ENCODE assay signal across 10 cellular contexts in genomic region chr14:35932659-35933159, GRCh38.
DNase-seq lines count a peak whose midpoint lies in the region; ATAC-seq and TF ChIP-seq lines count a peak whose summit lies in the region.
"Had no signal": no experiment of that assay in that cellular context is flagged by ENCODE, and none has a peak within 500 bp of the region (broad histone marks: within the 10 kb centered on the region; RNA-seq: fewer than 3 reads in every experiment).

No MANE protein-coding gene starts in this region.

- no peak for TF ChIP-seq CTCF in CD4-positive, alpha-beta T cell (IDR thresholded peaks at IDR 0.05)
- TF ChIP-seq CTCF in heart left ventricle (IDR thresholded peaks at IDR 0.05): no peak

- peak overlapping the region; percentile 78 for H3K27ac Mint-ChIP-seq in CD4-positive, alpha-beta T cell
- H3K27ac Mint-ChIP-seq in activated naive CD8-positive, alpha-beta T cell treated with anti-CD3 and anti-CD28 coated beads, Interleukin-2, amount 50 U/mL, for 24 hours: peak overlapping the region; percentile 73

- no peak for TF ChIP-seq POLR2A in heart left ventricle (IDR thresholded peaks at IDR 0.05)

- no peaks in the 10 kb centered on the region for H3K36me3 ChIP-seq in heart left ventricle

- no peaks in the 10 kb centered on the region for H3K36me3 Mint-ChIP-seq in CD4-positive, alpha-beta T cell (ENCODE audit: low read depth)
- no peaks in the 10 kb centered on the region for H3K36me3 Mint-ChIP-seq in activated naive CD8-positive, alpha-beta T cell treated with anti-CD3 and anti-CD28 coated beads, Interleukin-2, amount 50 U/mL, for 24 hours (ENCODE audit: low read depth)

- peak in 4 of 10 experiments; percentile 2 to 14 (median 5) for DNase-seq in CD4-positive, alpha-beta T cell
- DNase-seq in NCI-H2029 (lab: John Stamatoyannopoulos, UW): peak; percentile 83
- peak; percentile 15 for DNase-seq in activated naive CD8-positive, alpha-beta T cell treated with anti-CD3 and anti-CD28 coated beads, Interleukin-2, amount 50 U/mL, for 24 hours
- no peak for DNase-seq in KBM-7
- DNase-seq in DMS79 (lab: John Stamatoyannopoulos, UW): no peak
- DNase-seq in COLO668 (lab: John Stamatoyannopoulos, UW; ENCODE audit: unreplicated experiment): no peak
- no peak for DNase-seq in heart left ventricle
- DNase-seq: OCI-M1 had no signal

- intact Hi-C loops in CD4-positive, alpha-beta T cell (cut with DNase I, micrococcal nuclease): no loop called here
- intact Hi-C loops in heart left ventricle (cut with DNase I): no loop called here

- 67 to 70% (median 69%) methylated on average over 13 of the region's 13 CpGs for WGBS in heart left ventricle, 4 donors

- CTCF ChIA-PET in CD4-positive, alpha-beta T cell (lab: Charles Lee): no interaction called here

- in situ Hi-C loops in KBM-7 (cut with MboI; ENCODE audit: low pct_unique_long_range_greater_than_20kb, low sequenced_read_pairs): no loop called here

- peak overlapping the region in 1 of 12 donors; percentile 10 for H3K4me3 ChIP-seq in heart left ventricle

- no peaks in the 10 kb centered on the region for H3K4me1 ChIP-seq in heart left ventricle

- no peaks in the 10 kb centered on the region for H3K27me3 ChIP-seq in CD4-positive, alpha-beta T cell (ENCODE audit: control insufficient read depth, insufficient read depth, low read length)
- H3K27me3 ChIP-seq in heart left ventricle: peaks cover 0 to 7% (median 0%) of the 10 kb centered on the region in 9 donors

- H3K4me1 Mint-ChIP-seq in CD4-positive, alpha-beta T cell (ENCODE audit: low read depth): peaks cover 33% of the 10 kb centered on the region
- H3K4me1 Mint-ChIP-seq in activated naive CD8-positive, alpha-beta T cell treated with anti-CD3 and anti-CD28 coated beads, Interleukin-2, amount 50 U/mL, for 24 hours: peaks cover 38% of the 10 kb centered on the region

- ATAC-seq in CD4-positive, alpha-beta T cell (ENCODE audit: poor library complexity): peak; percentile 83
- ATAC-seq in GM21423 (IDR thresholded peaks at IDR 0.05; ENCODE audit: unreplicated experiment): peak; percentile 50
- ATAC-seq in activated naive CD8-positive, alpha-beta T cell treated with anti-CD3 and anti-CD28 coated beads, Interleukin-2, amount 50 U/mL, for 24 hours: peak; percentile 74
- ATAC-seq in heart left ventricle: no peak

- POLR2A ChIA-PET in CD4-positive, alpha-beta T cell (lab: Charles Lee): interaction anchor here (1.2 kb wide), 1 partner anchor 388 kb away, joined by 3 read pairs; the partner anchor contains the start of gene MBIP

- no peaks in the 10 kb centered on the region for H3K27me3 Mint-ChIP-seq in CD4-positive, alpha-beta T cell
- peaks cover 2% of the 10 kb centered on the region for H3K27me3 Mint-ChIP-seq in activated naive CD8-positive, alpha-beta T cell treated with anti-CD3 and anti-CD28 coated beads, Interleukin-2, amount 50 U/mL, for 24 hours

- no peaks in the 10 kb centered on the region for H3K9me3 Mint-ChIP-seq in CD4-positive, alpha-beta T cell
- H3K9me3 Mint-ChIP-seq in activated naive CD8-positive, alpha-beta T cell treated with anti-CD3 and anti-CD28 coated beads, Interleukin-2, amount 50 U/mL, for 24 hours: no peaks in the 10 kb centered on the region

- H3K9me3 ChIP-seq in CD4-positive, alpha-beta T cell (ENCODE audit: control insufficient read depth, low read length): no peaks in the 10 kb centered on the region
- no peaks in the 10 kb centered on the region for H3K9me3 ChIP-seq in heart left ventricle

- peak overlapping the region; percentile 4 for H3K27ac ChIP-seq in CD4-positive, alpha-beta T cell (ENCODE audit: low read depth, low read length)
- no peak overlapping the region for H3K27ac ChIP-seq in heart left ventricle
- H3K27ac ChIP-seq: epithelial cell of prostate had no signal

- H3K4me3 Mint-ChIP-seq in CD4-positive, alpha-beta T cell: peak overlapping the region; percentile 86
- peak overlapping the region; percentile 75 for H3K4me3 Mint-ChIP-seq in activated naive CD8-positive, alpha-beta T cell treated with anti-CD3 and anti-CD28 coated beads, Interleukin-2, amount 50 U/mL, for 24 hours

Comparison
In these comparisons a context has a peak if more than half of its experiments do, and no peak if none do; other contexts are left out.
1. ATAC-seq: peak in CD4-positive, alpha-beta T cell (single experiment), GM21423 (single experiment) and activated naive CD8-positive, alpha-beta T cell treated with anti-CD3 and anti-CD28 coated beads, Interleukin-2, amount 50 U/mL, for 24 hours (single experiment); none in heart left ventricle (0 of 4).
2. DNase-seq: peak in NCI-H2029 (single experiment) and activated naive CD8-positive, alpha-beta T cell treated with anti-CD3 and anti-CD28 coated beads, Interleukin-2, amount 50 U/mL, for 24 hours (single experiment); none in KBM-7 (single experiment), DMS79 (single experiment), COLO668 (single experiment) and heart left ventricle (0 of 5).